In genomic region chr18:9404565-9405060, GRCh38 we compare ENCODE assay signal across 9 cellular contexts.
DNase-seq lines count a peak whose midpoint lies in the region; ATAC-seq and TF ChIP-seq lines count a peak whose summit lies in the region.
"Had no signal": no experiment of that assay in that cellular context is flagged by ENCODE, and none has a peak within 500 bp of the region (broad histone marks: within the 10 kb centered on the region; RNA-seq: fewer than 3 reads in every experiment).

No MANE protein-coding gene starts in this region.

- no peak overlapping the region for H3K27ac ChIP-seq in GM23338 (ENCODE audit: low read depth)
- H3K27ac ChIP-seq: KMS-11 had no signal

- POLR2A ChIA-PET in GM10248 (lab: Yijun Ruan, JAX): no interaction called here
- POLR2A ChIA-PET in naive thymus-derived CD8-positive, alpha-beta T cell (lab: Charles Lee): no interaction called here

- CTCF ChIA-PET in GM10248 (lab: Yijun Ruan, JAX): interaction anchor here (0.9 kb wide), 1 partner anchor 57 kb away, joined by 3 read pairs; no protein-coding TSS in a partner anchor

- no peaks in the 10 kb centered on the region for H3K9me3 Mint-ChIP-seq in activated T-helper 1 cell treated with anti-CD3 and anti-CD28 coated beads, Interleukin-12 subunit alpha, Interleukin-12 subunit beta, Interleukin-2, Interleukin-4 antibody, amounts not matched to agents 30 ng/mL and 10 ng/mL and 1 ng/mL, durations not matched to agents 14 hours and 24 hours and 36 hours
- H3K9me3 Mint-ChIP-seq in naive thymus-derived CD8-positive, alpha-beta T cell: no peaks in the 10 kb centered on the region
- no peaks in the 10 kb centered on the region; the same call in 2 of the 3 replicates for H3K9me3 Mint-ChIP-seq in GM23338

- H3K36me3 Mint-ChIP-seq in activated T-helper 1 cell treated with anti-CD3 and anti-CD28 coated beads, Interleukin-12 subunit alpha, Interleukin-12 subunit beta, Interleukin-2, Interleukin-4 antibody, amounts not matched to agents 30 ng/mL and 10 ng/mL and 1 ng/mL, durations not matched to agents 14 hours and 24 hours and 36 hours (ENCODE audit: low read depth): no peaks in the 10 kb centered on the region
- peaks cover 0 to 6% (median 4%) of the 10 kb centered on the region in 3 donors for H3K36me3 Mint-ChIP-seq in naive thymus-derived CD8-positive, alpha-beta T cell
- H3K36me3 Mint-ChIP-seq in GM23338 (ENCODE audit: low read depth): peaks cover 5% of the 10 kb centered on the region; the same call in 1 of the 3 replicates

- H3K4me1 ChIP-seq in GM23338 (ENCODE audit: insufficient read depth): no peaks in the 10 kb centered on the region

- H3K36me3 ChIP-seq in GM23338 (ENCODE audit: insufficient read depth): no peaks in the 10 kb centered on the region

- TF ChIP-seq CTCF in GM10248 (IDR thresholded peaks at IDR 0.05; ENCODE audit: control extremely low read depth, extremely low read depth, low read depth, missing control alignments) (no peak), GM23338 (conservative IDR thresholded peaks at IDR 0.05; ENCODE audit: low read depth in 2 of 2) (no peak)

- no peak overlapping the region for H3K27ac Mint-ChIP-seq in activated T-helper 1 cell treated with anti-CD3 and anti-CD28 coated beads, Interleukin-12 subunit alpha, Interleukin-12 subunit beta, Interleukin-2, Interleukin-4 antibody, amounts not matched to agents 30 ng/mL and 10 ng/mL and 1 ng/mL, durations not matched to agents 14 hours and 24 hours and 36 hours
- H3K27ac Mint-ChIP-seq in naive thymus-derived CD8-positive, alpha-beta T cell: peak overlapping the region in 7 of 10 donors; percentile 41 to 89 (median 80)
- no peak overlapping the region for H3K27ac Mint-ChIP-seq in GM23338

- no peaks in the 10 kb centered on the region for H3F3A ChIP-seq in GM23338 (replicated peaks; ENCODE audit: low read depth)

- H3K27me3 ChIP-seq in GM23338 (ENCODE audit: insufficient read depth): no peaks in the 10 kb centered on the region

- no peaks in the 10 kb centered on the region for H4K20me1 ChIP-seq in GM23338 (replicated peaks; ENCODE audit: insufficient read depth)

- H3K79me2 ChIP-seq in GM23338 (replicated peaks; ENCODE audit: insufficient read depth): no peaks in the 10 kb centered on the region

- H3K4me1 Mint-ChIP-seq in activated T-helper 1 cell treated with anti-CD3 and anti-CD28 coated beads, Interleukin-12 subunit alpha, Interleukin-12 subunit beta, Interleukin-2, Interleukin-4 antibody, amounts not matched to agents 30 ng/mL and 10 ng/mL and 1 ng/mL, durations not matched to agents 14 hours and 24 hours and 36 hours (ENCODE audit: low read depth): peaks cover 6% of the 10 kb centered on the region
- peaks cover 0 to 16% (median 13%) of the 10 kb centered on the region in 4 donors for H3K4me1 Mint-ChIP-seq in naive thymus-derived CD8-positive, alpha-beta T cell
- no peaks in the 10 kb centered on the region for H3K4me1 Mint-ChIP-seq in GM23338

- H3K4me2 ChIP-seq in GM23338: no peak overlapping the region
- H3K4me2 ChIP-seq: KMS-11 had no signal

- H3K9me2 ChIP-seq in GM23338 (ENCODE audit: insufficient read depth): no peaks in the 10 kb centered on the region; the same call in none of the 2 replicates

- DNase-seq in GM10248 (ENCODE audit: extremely low spot score): peak; percentile 62
- no peak for DNase-seq in activated T-helper 1 cell treated with anti-CD3 and anti-CD28 coated beads, Interleukin-12 subunit alpha, Interleukin-12 subunit beta, Interleukin-2, Interleukin-4 antibody, amounts not matched to agents 30 ng/mL and 10 ng/mL and 1 ng/mL, durations not matched to agents 14 hours and 24 hours and 36 hours (ENCODE audit: low spot score)
- DNase-seq in naive thymus-derived CD8-positive, alpha-beta T cell: peak in 6 of 10 donors; percentile 18 to 68 (median 28)
- DNase-seq in GM23338 (ENCODE audit: low spot score): no peak
- no peak for DNase-seq in SHP77 treated with DMSO at 0.1 percent for 48 hours (lab: John Stamatoyannopoulos, UW)
- no peak for DNase-seq in cerebellar cortex (ENCODE audit: low spot score)
- DNase-seq in activated gamma-delta T cell (lab: John Stamatoyannopoulos, UW): no peak

- H3K4me3 ChIP-seq in GM23338: no peak overlapping the region

- no peaks in the 10 kb centered on the region for H3K27me3 Mint-ChIP-seq in activated T-helper 1 cell treated with anti-CD3 and anti-CD28 coated beads, Interleukin-12 subunit alpha, Interleukin-12 subunit beta, Interleukin-2, Interleukin-4 antibody, amounts not matched to agents 30 ng/mL and 10 ng/mL and 1 ng/mL, durations not matched to agents 14 hours and 24 hours and 36 hours (ENCODE audit: insufficient read depth)
- peaks cover 0 to 1% (median 0%) of the 10 kb centered on the region in 5 donors for H3K27me3 Mint-ChIP-seq in naive thymus-derived CD8-positive, alpha-beta T cell
- H3K27me3 Mint-ChIP-seq in GM23338 (ENCODE audit: insufficient read depth, low read depth, poor library complexity): peaks cover 2% of the 10 kb centered on the region

- no peak overlapping the region for H2AFZ ChIP-seq in GM23338

- ATAC-seq in HG02938 (IDR thresholded peaks at IDR 0.05; ENCODE audit: unreplicated experiment) (peak; percentile 68), GM23338 (no peak)
- ATAC-seq in naive thymus-derived CD8-positive, alpha-beta T cell: peak; percentile 85 to 86

- intact Hi-C loops in activated T-helper 1 cell treated with anti-CD3 and anti-CD28 coated beads, Interleukin-12 subunit alpha, Interleukin-12 subunit beta, Interleukin-2, Interleukin-4 antibody, amounts not matched to agents 30 ng/mL and 10 ng/mL and 1 ng/mL, durations not matched to agents 14 hours and 24 hours and 36 hours (cut with micrococcal nuclease): no loop called here

- peak overlapping the region; percentile 22 for H3K4me3 Mint-ChIP-seq in activated T-helper 1 cell treated with anti-CD3 and anti-CD28 coated beads, Interleukin-12 subunit alpha, Interleukin-12 subunit beta, Interleukin-2, Interleukin-4 antibody, amounts not matched to agents 30 ng/mL and 10 ng/mL and 1 ng/mL, durations not matched to agents 14 hours and 24 hours and 36 hours
- peak overlapping the region; percentile 57 to 94 (median 82) for H3K4me3 Mint-ChIP-seq in naive thymus-derived CD8-positive, alpha-beta T cell
- no peak overlapping the region for H3K4me3 Mint-ChIP-seq in GM23338

TF ChIP-seq in GM23338, 12 proteins besides CTCF, POLR2A, EP300 and RAD21 (continues in another document):
- no peak for TF ChIP-seq REST (IDR thresholded peaks at IDR 0.05; ENCODE audit: unreplicated experiment)
- no peak for TF ChIP-seq CREB1 (CRISPR knock-in tag; IDR thresholded peaks at IDR 0.05; ENCODE audit: low read depth)

Comparison
In these comparisons a context has a peak if more than half of its experiments do, and no peak if none do; other contexts are left out.
1. DNase-seq: peak in GM10248 (single experiment) and naive thymus-derived CD8-positive, alpha-beta T cell (6 of 10); none in activated T-helper 1 cell treated with anti-CD3 and anti-CD28 coated beads, Interleukin-12 subunit alpha, Interleukin-12 subunit beta, Interleukin-2, Interleukin-4 antibody, amounts not matched to agents 30 ng/mL and 10 ng/mL and 1 ng/mL, durations not matched to agents 14 hours and 24 hours and 36 hours (single experiment), GM23338 (single experiment), SHP77 treated with DMSO at 0.1 percent for 48 hours (single experiment), cerebellar cortex (single experiment) and activated gamma-delta T cell (single experiment).
2. H3K27ac Mint-ChIP-seq: peak in naive thymus-derived CD8-positive, alpha-beta T cell (7 of 10); none in activated T-helper 1 cell treated with anti-CD3 and anti-CD28 coated beads, Interleukin-12 subunit alpha, Interleukin-12 subunit beta, Interleukin-2, Interleukin-4 antibody, amounts not matched to agents 30 ng/mL and 10 ng/mL and 1 ng/mL, durations not matched to agents 14 hours and 24 hours and 36 hours (single experiment) and GM23338 (single experiment).